Comparison of ENCODE assay signal across 9 cellular contexts in genomic region chr11:8206251-8207079, GRCh38. TPM values are rescaled to one million over a fixed set of nuclear protein-coding genes. Genes with fewer than 3 reads are reported as not detected.
DNase-seq lines count a peak whose midpoint lies in the region; ATAC-seq, FAIRE-seq and TF ChIP-seq lines count a peak whose summit lies in the region.
"Had no signal": no experiment of that assay in that cellular context is flagged by ENCODE, and none has a peak within 500 bp of the region (broad histone marks: within the 10 kb centered on the region; RNA-seq: fewer than 3 reads in every experiment).

No MANE protein-coding gene starts in this region.

- no peak for TF ChIP-seq CTCF in GM12878 (IDR thresholded peaks at IDR 0.05 in 2 of 3, conservative IDR thresholded peaks at IDR 0.05 in 1 of 3; ENCODE audit: control insufficient read depth in 2 of 3, extremely low read depth in 1 of 3, insufficient read depth in 1 of 3, low read depth in 3 of 3, low read length in 3 of 3)
- no peak for TF ChIP-seq CTCF in lower lobe of right lung (IDR thresholded peaks at IDR 0.05)
- TF ChIP-seq CTCF in PC-9 (conservative IDR thresholded peaks at IDR 0.05) = no peak

- POLR2A ChIA-PET in GM12878 (lab: Charles Lee) = no interaction called here
- POLR2A ChIA-PET in PC-9 (lab: Charles Lee; ENCODE audit: unreplicated experiment) = no interaction called here

- H3K27ac ChIP-seq in GM12878 (ENCODE audit: control insufficient read depth, insufficient read depth) (no peak overlapping the region), lower lobe of right lung (peak overlapping the region; percentile 68), thymus (ENCODE audit: low read depth) (peak overlapping the region; percentile 20), PC-9 (no peak overlapping the region)

- no peaks in the 10 kb centered on the region for H3F3A ChIP-seq in PC-9 (ENCODE audit: insufficient read depth, low read depth)

- TF ChIP-seq RAD21 in GM12878 (IDR thresholded peaks at IDR 0.05; ENCODE audit: insufficient read depth, low read depth, low read length) = no peak

- H3K79me2 ChIP-seq in GM12878 (ENCODE audit: control insufficient read depth, insufficient read depth, low read length) (no peaks in the 10 kb centered on the region), PC-9 (ENCODE audit: low read depth) (no peaks in the 10 kb centered on the region)

- H4K20me1 ChIP-seq in GM12878 (ENCODE audit: control insufficient read depth, insufficient read depth) = no peaks in the 10 kb centered on the region
- H4K20me1 ChIP-seq in PC-9 (ENCODE audit: insufficient read depth) = no peaks in the 10 kb centered on the region

- H3K4me3 ChIP-seq in GM12878 (no peak overlapping the region), lower lobe of right lung (peak overlapping the region; percentile 18), thymus (ENCODE audit: low read length) (no peak overlapping the region), PC-9 (no peak overlapping the region)

- H3K9ac ChIP-seq in GM12878 (ENCODE audit: control insufficient read depth, insufficient read depth, low read length) = no peak overlapping the region

- TF ChIP-seq EP300 in GM12878 (IDR thresholded peaks at IDR 0.05; ENCODE audit: borderline replicate concordance in 1 of 2, control insufficient read depth in 1 of 2, low read depth in 2 of 2, low read length in 2 of 2) = no peak

- CTCF ChIA-PET in GM12878 (lab: Yijun Ruan, JAX) = interaction anchor here (1.2 to 8.7 kb wide), 4 partner anchors 12 to 388 kb away, joined by 3 to 132 read pairs (median 4); partner anchors contain the start of gene STK33
- CTCF ChIA-PET in PC-9 (lab: Charles Lee) = no interaction called here

- H3K36me3 ChIP-seq in GM12878 (ENCODE audit: control insufficient read depth in 2 of 2, insufficient read depth in 2 of 2, low read length in 1 of 2) = no peaks in the 10 kb centered on the region
- no peaks in the 10 kb centered on the region for H3K36me3 ChIP-seq in lower lobe of right lung
- H3K36me3 ChIP-seq in thymus (ENCODE audit: control insufficient read depth, insufficient read depth) = no peaks in the 10 kb centered on the region
- no peaks in the 10 kb centered on the region for H3K36me3 ChIP-seq in PC-9 (ENCODE audit: low read depth)

- peaks cover 3% of the 10 kb centered on the region; the same call in 1 of the 2 replicates for H3K4me1 ChIP-seq in GM12878 (ENCODE audit: control insufficient read depth, insufficient read depth, low read length)
- peaks cover 14% of the 10 kb centered on the region for H3K4me1 ChIP-seq in lower lobe of right lung
- H3K4me1 ChIP-seq in thymus (ENCODE audit: control insufficient read depth, insufficient read depth, low read length) = no peaks in the 10 kb centered on the region
- H3K4me1 ChIP-seq in PC-9 (replicated peaks; ENCODE audit: insufficient read depth) = no peaks in the 10 kb centered on the region

- SMC1A ChIA-PET in GM12878 (lab: Charles Lee; ENCODE audit: uncharacterized antibody, unreplicated experiment) = interaction anchor here (0.7 to 3.6 kb wide), 4 partner anchors 10 to 37 kb away, joined by 3 to 28 read pairs (median 8); no protein-coding TSS in a partner anchor

- H2AFZ ChIP-seq in GM12878 (ENCODE audit: control insufficient read depth, low read depth, low read length) (no peak overlapping the region), PC-9 (no peak overlapping the region)

- H3K27me3 ChIP-seq in GM12878 (replicated peaks in 1 of 2; ENCODE audit: control insufficient read depth in 2 of 2, insufficient read depth in 2 of 2, low read length in 1 of 2) (peaks cover 3% of the 10 kb centered on the region in 2 experiments; a peak in 3 of 4 replicates), lower lobe of right lung (ENCODE audit: low read depth) (peaks cover 14% of the 10 kb centered on the region), thymus (ENCODE audit: control insufficient read depth, insufficient read depth) (no peaks in the 10 kb centered on the region), PC-9 (ENCODE audit: insufficient read depth, low read depth) (peaks cover 9% of the 10 kb centered on the region; the same call in 1 of the 2 replicates)

- DNase-seq in SKM-1 treated with dmso at 0.1 percent for 144 hours (lab: John Stamatoyannopoulos, UW; ENCODE audit: unreplicated experiment) = peak; percentile 11
- no peak for DNase-seq in SKM-1 (lab: John Stamatoyannopoulos, UW; ENCODE audit: unreplicated experiment)
- no peak for DNase-seq in GM12878 (ENCODE audit: low read depth, low spot score)
- no peak for DNase-seq in lower lobe of right lung
- no peak for DNase-seq in PC-9

- intact Hi-C loops in GM12878 (cut with micrococcal nuclease; ENCODE audit: unreplicated experiment) = loop anchor here (10.0 kb wide), 1 partner anchor 172 kb away; no protein-coding TSS in a partner anchor
- intact Hi-C loops in lower lobe of right lung (cut with DNase I) = no loop called here
- intact Hi-C loops in PC-9 (cut with micrococcal nuclease; ENCODE audit: unreplicated experiment) = no loop called here

- no peaks in the 10 kb centered on the region for H3K9me3 ChIP-seq in GM12878 (replicated peaks; ENCODE audit: control insufficient read depth, insufficient read depth, low read length)
- no peaks in the 10 kb centered on the region for H3K9me3 ChIP-seq in lower lobe of right lung
- H3K9me3 ChIP-seq in thymus (ENCODE audit: control insufficient read depth) = no peaks in the 10 kb centered on the region
- H3K9me3 ChIP-seq in PC-9 (ENCODE audit: insufficient read depth, low read depth) = no peaks in the 10 kb centered on the region

- WGBS in GM12878 (ENCODE audit: insufficient coverage, insufficient replicate concordance, low lambda C conversion rate, missing lambda C conversion rate) = 29% methylated on average over 31 of the region's 31 CpGs
- 14% methylated on average over 31 of the region's 31 CpGs for WGBS in thymus

- ATAC-seq in GM12878 (no peak), lower lobe of right lung (peak; percentile 51 to 60), GM19397 (IDR thresholded peaks at IDR 0.05; ENCODE audit: unreplicated experiment) (no peak), HG03159 (IDR thresholded peaks at IDR 0.05; ENCODE audit: unreplicated experiment) (no peak)

- no peak overlapping the region for H3K4me2 ChIP-seq in GM12878 (ENCODE audit: control insufficient read depth, insufficient read depth)
- H3K4me2 ChIP-seq in PC-9 = no peak overlapping the region

- in situ Hi-C loops in GM12878 (cut with MboI) = no loop called here

- FAIRE-seq in GM12878 (lab: Jason Lieb, UNC) = no peak

- no TSS peak for BruUV-seq in GM12878 (replicated peaks; lab: Mats Ljungman, UMichigan)
- BruUV-seq in PC-9 (replicated peaks; lab: Mats Ljungman, UMichigan) = no TSS peak

- TF ChIP-seq POLR2A in GM12878 (IDR thresholded peaks at IDR 0.05; ENCODE audit: low read depth, low read length) = no peak

- RAD21 ChIA-PET in GM12878 (lab: Charles Lee; ENCODE audit: unreplicated experiment) = interaction anchor here (0.6 to 3.0 kb wide), 4 partner anchors 11 to 361 kb away, joined by 3 to 33 read pairs (median 13); no protein-coding TSS in a partner anchor

- H3K9me2 ChIP-seq in PC-9 (ENCODE audit: insufficient read depth) = no peaks in the 10 kb centered on the region

TF ChIP-seq in GM12878, 131 proteins besides CTCF, POLR2A, EP300 and RAD21:
- TF ChIP-seq IKZF2 (IDR thresholded peaks at IDR 0.05) (0 out of 4 replicates have a peak, but pooled peaks of 1 of the 2 experiments have one; percentile 11), ZNF384 (IDR thresholded peaks at IDR 0.05; ENCODE audit: borderline replicate concordance, low read depth, low read length) (peak; percentile 46; the same call in 1 of the 2 replicates), LARP7 (IDR thresholded peaks at IDR 0.05) (no peak)

RNA-seq across cellular contexts. Expression of gene RIC3, which starts 37.6 kb away (rescaled TPM):
- total RNA-seq in GM12878 (2013; cell fraction: nucleolus; rRNA removed) = 48.5 and 51.5 TPM in 2 replicates
- 1.9 and 2.0 TPM in 2 replicates for total RNA-seq in GM12878 (2014; rRNA removed)
- total RNA-seq in GM12878 (2014; rRNA removed; fragmentation: Illumina TruSeq; extraction: Trizol) = 2.3 and 2.8 TPM in 2 replicates
- total RNA-seq in GM12878 (2021) = 2.1 and 2.9 TPM in 2 replicates
- 2.9 TPM for polyA plus RNA-seq in GM12878 (2011; ENCODE audit: low read depth)
- 8.9 and 13.0 TPM in 2 replicates for polyA plus RNA-seq in GM12878 (2011; rRNA removed)
- 2.9 and 4.0 TPM in 2 replicates for polyA plus RNA-seq in GM12878 (2011; cell fraction: cytosol; rRNA removed)
- 32.9 and 33.1 TPM in 2 replicates for polyA plus RNA-seq in GM12878 (2011; cell fraction: nucleus; rRNA removed)
- 2.6 and 3.7 TPM in 2 replicates for polyA plus RNA-seq in GM12878 (2012)
- 3.2 and 4.7 TPM in 2 replicates for polyA plus RNA-seq in GM12878 (2014; fragmentation: Illumina TruSeq; extraction: Trizol)
- 1 to 10 TPM in 1 of 2 experiments, under 1 TPM in 1; 0.90 to 1.3 TPM for polyA plus RNA-seq in GM12878 (2014; fragmentation: Nextera tagmentation; extraction: Ambion mirVana)
- polyA plus RNA-seq in GM12878 (2014; rRNA removed) = 4.1 and 4.2 TPM in 2 replicates
- 1 to 10 TPM; 1.4 to 1.9 TPM for polyA plus RNA-seq in GM12878 (2016; fragmentation: Nextera tagmentation; extraction: Ambion mirVana)
- 3.8 and 5.6 TPM in 2 replicates for polyA minus RNA-seq in GM12878 (2011; rRNA and poly(A)+ RNA removed)
- polyA minus RNA-seq in GM12878 (2011; cell fraction: cytosol; rRNA and poly(A)+ RNA removed) = 1.8 TPM in 1 of 2 replicates, not detected in the other
- polyA minus RNA-seq in GM12878 (2011; cell fraction: nucleus; rRNA and poly(A)+ RNA removed) = 12.5 and 17.4 TPM in 2 replicates
- 12.7 TPM for total RNA-seq in lower lobe of right lung
- 15.7 TPM for polyA plus RNA-seq in thymus
- total RNA-seq in PC-9 (2021) = not detected in 2 replicates
- total RNA-seq: RPMI7951 had no signal

RNA-seq across cellular contexts. Expression of gene LMO1, which starts 57.2 kb away (rescaled TPM):
- total RNA-seq in GM12878 (2013; cell fraction: nucleolus; rRNA removed) = not detected in 2 replicates
- total RNA-seq in GM12878 (2014; rRNA removed) (not detected in 2 replicates), GM12878 (2014; rRNA removed; fragmentation: Illumina TruSeq; extraction: Trizol) (not detected in 2 replicates), GM12878 (2021) (not detected in 2 replicates), lower lobe of right lung (not detected), PC-9 (2021) (not detected in 2 replicates)
- not detected for polyA plus RNA-seq in GM12878 (2011; ENCODE audit: low read depth)
- polyA plus RNA-seq in GM12878 (2011; rRNA removed) (not detected in 2 replicates), GM12878 (2014; fragmentation: Illumina TruSeq; extraction: Trizol) (not detected in 2 replicates), GM12878 (2014; fragmentation: Nextera tagmentation; extraction: Ambion mirVana) (not detected), GM12878 (2014; rRNA removed) (not detected in 2 replicates), GM12878 (2016; fragmentation: Nextera tagmentation; extraction: Ambion mirVana) (not detected), thymus (0.32 TPM)
- not detected in 2 replicates for polyA plus RNA-seq in GM12878 (2011; cell fraction: cytosol; rRNA removed)
- polyA plus RNA-seq in GM12878 (2011; cell fraction: nucleus; rRNA removed) = not detected in 2 replicates
- polyA plus RNA-seq in GM12878 (2012) = not detected in 2 replicates
- polyA minus RNA-seq in GM12878 (2011; rRNA and poly(A)+ RNA removed) = not detected in 2 replicates
- polyA minus RNA-seq in GM12878 (2011; cell fraction: cytosol; rRNA and poly(A)+ RNA removed) = not detected in 2 replicates
- not detected in 2 replicates for polyA minus RNA-seq in GM12878 (2011; cell fraction: nucleus; rRNA and poly(A)+ RNA removed)
- total RNA-seq: RPMI7951 had no signal

Comparison
In these comparisons a context has a peak if more than half of its experiments do, and no peak if none do; other contexts are left out.
1. ATAC-seq: peak in lower lobe of right lung (2 of 2); none in GM12878 (single experiment), GM19397 (single experiment) and HG03159 (single experiment).
2. H3K27ac ChIP-seq: peak in lower lobe of right lung (single experiment) and thymus (single experiment); none in GM12878 (single experiment) and PC-9 (single experiment).